Comparison of ENCODE assay signal across 30 cellular contexts in genomic region chr2:103437161-103437560, GRCh38.
"Had no signal": no experiment of that assay in that cellular context is flagged by ENCODE, and none has a peak within 500 bp of the region (broad histone marks: within the 10 kb centered on the region; RNA-seq: fewer than 3 reads in every experiment).

No MANE protein-coding gene starts in this region.

- H3K4me3 ChIP-seq: adrenal gland, breast epithelium, cardiac muscle cell, colonic mucosa had no signal

- H3K4me1 ChIP-seq: adrenal gland, breast epithelium, colonic mucosa had no signal

- H3K36me3 ChIP-seq: adrenal gland, breast epithelium, cardiac muscle cell, colonic mucosa, WERI-Rb-1 had no signal

- H3K27ac ChIP-seq: adrenal gland, breast epithelium, cardiac muscle cell, colonic mucosa, epithelial cell of prostate, WERI-Rb-1 had no signal

- DNase-seq: activated B cell treated with CpG ODN at 0.5 μM for 24 hours; activated CD4-positive, alpha-beta memory T cell treated with anti-CD3 and anti-CD28 coated beads for 36 hours; activated CD4-positive, alpha-beta T cell treated with anti-CD3 and anti-CD28 coated beads for 36 hours; activated CD4-positive, alpha-beta T cell treated with anti-CD3 and anti-CD28 coated beads, Interleukin-2, amount 10 ng/mL, durations not matched to agents 24 days and 14 days; activated CD8-positive, alpha-beta memory T cell treated with anti-CD3 and anti-CD28 coated beads, Interleukin-2, amount 10 ng/mL, durations not matched to agents 7 days and 5 days; activated CD8-positive, alpha-beta memory T cell treated with anti-CD3 and anti-CD28 coated beads, Interleukin-2, amount 50 U/mL, for 4 hours; activated CD8-positive, alpha-beta T cell treated with anti-CD3 and anti-CD28 coated beads, Interleukin-2, amount 10 ng/mL, durations not matched to agents 7 days and 5 days; activated effector memory CD4-positive, alpha-beta T cell treated with anti-CD3 and anti-CD28 coated beads, Interleukin-2, amount 50 U/mL, for 16 hours; activated naive CD4-positive, alpha-beta T cell treated with anti-CD3 and anti-CD28 coated beads for 36 hours; activated naive CD8-positive, alpha-beta T cell treated with anti-CD3 and anti-CD28 coated beads for 36 hours; activated naive CD8-positive, alpha-beta T cell treated with anti-CD3 and anti-CD28 coated beads, Interleukin-2, amount 50 U/mL, for 24 hours; activated T-cell treated with anti-CD3 and anti-CD28 coated beads, Interleukin-2, amount 50 U/mL, for 1 hour; activated T-cell treated with anti-CD3 and anti-CD28 coated beads, Interleukin-2, amount 50 U/mL, for 48 hours; adrenal gland; amygdala; aorta; central memory CD4-positive, alpha-beta T cell; cerebellar nuclear complex; colonic mucosa; effector CD8-positive, alpha-beta T cell; foreskin fibroblast; head of caudate nucleus; T-helper 17 cell; T1000; WERI-Rb-1 had no signal

- H3K9me3 ChIP-seq: adrenal gland, breast epithelium, colonic mucosa had no signal

- ATAC-seq: activated CD4-positive, alpha-beta T cell treated with anti-CD3 and anti-CD28 coated beads for 36 hours; activated CD4-positive, CD25-positive, alpha-beta regulatory T cell treated with anti-CD3 and anti-CD28 coated beads, Interleukin-2, amount 50 U/mL, for 24 hours; activated CD8-positive, alpha-beta memory T cell treated with anti-CD3 and anti-CD28 coated beads, Interleukin-2, amount 10 ng/mL, durations not matched to agents 7 days and 5 days; activated CD8-positive, alpha-beta T cell treated with anti-CD3 and anti-CD28 coated beads, Interleukin-2, amount 10 ng/mL, durations not matched to agents 7 days and 5 days; activated naive CD8-positive, alpha-beta T cell treated with anti-CD3 and anti-CD28 coated beads, Interleukin-2, amount 50 U/mL, for 24 hours; esophagus mucosa; T-helper 17 cell had no signal

- H3K27me3 ChIP-seq: adrenal gland, breast epithelium, cardiac muscle cell, colonic mucosa had no signal
